In genomic region chr17:13120864-13121263, GRCh38 we compare ENCODE assay signal across 22 cellular contexts.
DNase-seq lines count a peak whose midpoint lies in the region; ATAC-seq, FAIRE-seq and TF ChIP-seq lines count a peak whose summit lies in the region.
"Had no signal": no experiment of that assay in that cellular context is flagged by ENCODE, and none has a peak within 500 bp of the region (broad histone marks: within the 10 kb centered on the region; RNA-seq: fewer than 3 reads in every experiment).

No MANE protein-coding gene starts in this region.

- no peaks in the 10 kb centered on the region for H3K4me1 Mint-ChIP-seq in GM23338
- H3K4me1 Mint-ChIP-seq in Caco-2 (ENCODE audit: low read depth, unreplicated experiment) = no peaks in the 10 kb centered on the region
- H3K4me1 Mint-ChIP-seq: CD14-positive monocyte; CD4-positive, alpha-beta memory T cell had no signal

- no peak overlapping the region for H2AK5ac ChIP-seq in H1 (ENCODE audit: low read depth, low read length)
- no peak overlapping the region for H2AK5ac ChIP-seq in neuronal stem cell (ENCODE audit: low read depth, low read length)

- H3K27ac Mint-ChIP-seq in GM23338 = no peak overlapping the region
- H3K27ac Mint-ChIP-seq in Caco-2 (ENCODE audit: unreplicated experiment) = no peak overlapping the region
- H3K27ac Mint-ChIP-seq: CD14-positive monocyte; CD4-positive, alpha-beta memory T cell had no signal

- no peak for FAIRE-seq in H1 (lab: Jason Lieb, UNC)
- FAIRE-seq: GM12892, GM18507, HTR-8/SVneo, K562 had no signal

- BruUV-seq in Caco-2 (replicated peaks; lab: Mats Ljungman, UMichigan) = no TSS peak

- H3K9me3 ChIP-seq in H1 (ENCODE audit: insufficient read depth in 2 of 2, low read depth in 1 of 2, low read length in 1 of 2) (no peaks in the 10 kb centered on the region), neuronal stem cell (replicated peaks in 1 of 2; ENCODE audit: control insufficient read depth in 2 of 2, insufficient read depth in 1 of 2, low read depth in 1 of 2, low read length in 2 of 2) (peaks cover 0 to 2% of the 10 kb centered on the region in 2 donors), Caco-2 (no peaks in the 10 kb centered on the region)
- H3K9me3 ChIP-seq: BLaER1, HAP-1 had no signal

- no peaks in the 10 kb centered on the region for H4K20me1 ChIP-seq in GM23338 (replicated peaks; ENCODE audit: insufficient read depth)
- H4K20me1 ChIP-seq in H1 (replicated peaks in 1 of 2; ENCODE audit: control insufficient read depth in 1 of 2, insufficient read depth in 2 of 2, low read length in 2 of 2) = no peaks in the 10 kb centered on the region
- H4K20me1 ChIP-seq: BLaER1 had no signal

- POLR2A ChIA-PET in H1 (lab: Charles Lee; ENCODE audit: partially characterized antibody) (no interaction called here), Caco-2 (lab: Charles Lee) (no interaction called here)

- H3K36me3 Mint-ChIP-seq in GM23338 (ENCODE audit: low read depth) (no peaks in the 10 kb centered on the region), Caco-2 (ENCODE audit: insufficient read depth, unreplicated experiment) (no peaks in the 10 kb centered on the region)
- H3K36me3 Mint-ChIP-seq: CD14-positive monocyte; CD4-positive, alpha-beta memory T cell had no signal

- ATAC-seq in GM23338 = no peak
- ATAC-seq: K562 had no signal

- no peak overlapping the region for H3K4me3 ChIP-seq in GM23338
- H3K4me3 ChIP-seq in H1 (ENCODE audit: extremely low read depth in 1 of 4, insufficient read depth in 2 of 4, low read depth in 3 of 4, low read length in 4 of 4) = no peak overlapping the region
- no peak overlapping the region for H3K4me3 ChIP-seq in neuronal stem cell (ENCODE audit: low read length in 2 of 2)
- no peak overlapping the region for H3K4me3 ChIP-seq in coronary artery
- H3K4me3 ChIP-seq in Caco-2 (ENCODE audit: low read depth, low read length) = no peak overlapping the region
- H3K4me3 ChIP-seq: BLaER1, HAP-1, K562 had no signal

- CTCF ChIA-PET in H1 (lab: Charles Lee; ENCODE audit: partially characterized antibody) (no interaction called here), Caco-2 (lab: Charles Lee) (no interaction called here)

- intact Hi-C loops in Caco-2 (cut with micrococcal nuclease; ENCODE audit: unreplicated experiment) = no loop called here

- H2BK12ac ChIP-seq in H1 (ENCODE audit: low read depth, low read length) = no peak overlapping the region
- H2BK12ac ChIP-seq in neuronal stem cell (ENCODE audit: low read length) = no peak overlapping the region

- H3K27me3 ChIP-seq in GM23338 (ENCODE audit: insufficient read depth) (no peaks in the 10 kb centered on the region), H1 (replicated peaks in 1 of 4; ENCODE audit: control insufficient read depth in 3 of 4, extremely low read depth in 1 of 4, insufficient read depth in 3 of 4, low read length in 3 of 4) (no peaks in the 10 kb centered on the region), neuronal stem cell (ENCODE audit: control insufficient read depth in 3 of 3, insufficient read depth in 3 of 3, low read depth in 1 of 3, low read length in 3 of 3) (no peaks in the 10 kb centered on the region), Caco-2 (replicated peaks; ENCODE audit: control insufficient read depth, insufficient read depth, low read length) (no peaks in the 10 kb centered on the region)
- H3K27me3 ChIP-seq: BLaER1 had no signal

- TF ChIP-seq POLR2A in H1 (IDR thresholded peaks at IDR 0.05; ENCODE audit: control extremely low read depth in 1 of 2, low read depth in 2 of 2, low read length in 2 of 2) = no peak

- H4K91ac ChIP-seq in H1 (replicated peaks; ENCODE audit: insufficient read length, low read length) (no peak overlapping the region), neuronal stem cell (ENCODE audit: low read depth, low read length, poor library complexity) (no peak overlapping the region)

- H3K4me3 Mint-ChIP-seq in GM23338 (no peak overlapping the region), Caco-2 (ENCODE audit: unreplicated experiment) (no peak overlapping the region)
- H3K4me3 Mint-ChIP-seq: CD14-positive monocyte; CD4-positive, alpha-beta memory T cell had no signal

- no peak overlapping the region for H4K5ac ChIP-seq in H1 (ENCODE audit: insufficient read length, low read depth, low read length)

- H3K4me1 ChIP-seq in GM23338 (ENCODE audit: insufficient read depth) (no peaks in the 10 kb centered on the region), H1 (replicated peaks in 1 of 4; ENCODE audit: control insufficient read depth in 3 of 4, insufficient read depth in 4 of 4, low read length in 3 of 4) (no peaks in the 10 kb centered on the region), neuronal stem cell (ENCODE audit: control insufficient read depth in 2 of 2, insufficient read depth in 1 of 2, low read depth in 1 of 2, low read length in 2 of 2) (no peaks in the 10 kb centered on the region), Caco-2 (no peaks in the 10 kb centered on the region)
- H3K4me1 ChIP-seq: BLaER1, HAP-1 had no signal

- no peaks in the 10 kb centered on the region for H3K36me3 ChIP-seq in GM23338 (ENCODE audit: insufficient read depth)
- H3K36me3 ChIP-seq in H1 (ENCODE audit: control insufficient read depth in 2 of 4, insufficient read depth in 4 of 4, low read length in 3 of 4) = no peaks in the 10 kb centered on the region
- H3K36me3 ChIP-seq in neuronal stem cell (replicated peaks in 1 of 2; ENCODE audit: control insufficient read depth in 2 of 2, insufficient read depth in 2 of 2, low read length in 2 of 2) = no peaks in the 10 kb centered on the region
- no peaks in the 10 kb centered on the region for H3K36me3 ChIP-seq in Caco-2 (ENCODE audit: control insufficient read depth, insufficient read depth, low read length)
- H3K36me3 ChIP-seq: BLaER1, HAP-1 had no signal

- H2BK5ac ChIP-seq in H1 (ENCODE audit: low read depth, low read length) (no peak overlapping the region), neuronal stem cell (ENCODE audit: low read length) (no peak overlapping the region)

- no peak overlapping the region for H3K9ac ChIP-seq in H1 (replicated peaks in 1 of 4; ENCODE audit: extremely low read depth in 1 of 4, low read depth in 3 of 4, low read length in 3 of 4)
- H3K9ac ChIP-seq in neuronal stem cell (ENCODE audit: low read depth, low read length, poor library complexity) = no peak overlapping the region
- H3K9ac ChIP-seq: BLaER1 had no signal

- H4K8ac ChIP-seq in H1 (ENCODE audit: extremely low read depth, insufficient read depth, low read length) (no peak overlapping the region), neuronal stem cell (ENCODE audit: low read depth, low read length) (no peak overlapping the region)

- H3K14ac ChIP-seq in H1 (ENCODE audit: insufficient read length) (no peak overlapping the region), neuronal stem cell (ENCODE audit: low read length) (no peak overlapping the region)

- H3K23ac ChIP-seq in H1 (ENCODE audit: insufficient read length) (no peak overlapping the region), neuronal stem cell (ENCODE audit: low read depth, low read length, poor library complexity) (no peak overlapping the region)

- H2BK20ac ChIP-seq in H1 (ENCODE audit: low read length) = no peak overlapping the region

- H3K9me2 ChIP-seq in GM23338 (ENCODE audit: insufficient read depth) = peaks cover 3% of the 10 kb centered on the region; the same call in 1 of the 2 replicates

- TF ChIP-seq EP300 in H1 (IDR thresholded peaks at IDR 0.05; ENCODE audit: borderline replicate concordance in 1 of 2, low read depth in 2 of 2, low read length in 2 of 2) = no peak

- WGBS in H1 (ENCODE audit: extremely low coverage in 1 of 2, insufficient coverage in 1 of 2, insufficient read length in 1 of 2, insufficient replicate concordance in 2 of 2, low coverage in 1 of 2, low lambda C conversion rate in 2 of 2, missing lambda C conversion rate in 1 of 2), 2 experiments = 96 to 100% methylated on average over 1 to 7 of the region's 7 CpGs
- 100% methylated on average over 1 of the region's 7 CpGs; no CpG with 5 or more reads in 1 of the 2 donors for WGBS in neuronal stem cell (ENCODE audit: extremely low coverage in 2 of 2, insufficient read length in 2 of 2, insufficient replicate concordance in 1 of 2), 2 donors

- no peak overlapping the region for H3K4ac ChIP-seq in H1 (replicated peaks; ENCODE audit: insufficient read length, low read depth, low read length)
- H3K4ac ChIP-seq in neuronal stem cell (ENCODE audit: low read length) = no peak overlapping the region

- H2AFZ ChIP-seq in GM23338 (peak overlapping the region; percentile 74; the same call in 1 of the 2 replicates), H1 (ENCODE audit: low read length) (peak overlapping the region; percentile 31; the same call in 1 of the 2 replicates), neuronal stem cell (ENCODE audit: low read length) (peak overlapping the region; percentile 61)

- H2BK15ac ChIP-seq in H1 (ENCODE audit: low read length) = no peak overlapping the region
- no peak overlapping the region for H2BK15ac ChIP-seq in neuronal stem cell (ENCODE audit: low read length)

- H3K27me3 Mint-ChIP-seq in GM23338 (ENCODE audit: insufficient read depth, low read depth, poor library complexity) = peaks cover 2% of the 10 kb centered on the region
- no peaks in the 10 kb centered on the region for H3K27me3 Mint-ChIP-seq in Caco-2 (ENCODE audit: insufficient read depth, unreplicated experiment)

- H3K79me2 ChIP-seq in GM23338 (replicated peaks; ENCODE audit: insufficient read depth) (no peaks in the 10 kb centered on the region), H1 (ENCODE audit: control insufficient read depth in 1 of 2, insufficient read depth in 2 of 2, low read length in 2 of 2) (no peaks in the 10 kb centered on the region)

- no peaks in the 10 kb centered on the region for H3F3A ChIP-seq in GM23338 (replicated peaks; ENCODE audit: low read depth)

- H3K18ac ChIP-seq in H1 (ENCODE audit: extremely low read depth, low read length) = no peak overlapping the region
- H3K18ac ChIP-seq in neuronal stem cell (ENCODE audit: low read length) = no peak overlapping the region

- H3K27ac ChIP-seq in GM23338 (ENCODE audit: low read depth) (no peak overlapping the region), H1 (ENCODE audit: low read depth, low read length) (no peak overlapping the region), neuronal stem cell (replicated peaks; ENCODE audit: low read length) (no peak overlapping the region), coronary artery (no peak overlapping the region)
- H3K27ac ChIP-seq: BLaER1 had no signal

- no peaks in the 10 kb centered on the region for H3K79me1 ChIP-seq in H1 (ENCODE audit: low read depth, low read length)
- H3K79me1 ChIP-seq in neuronal stem cell (ENCODE audit: low read depth, low read length) = no peaks in the 10 kb centered on the region

- no peaks in the 10 kb centered on the region for H3K23me2 ChIP-seq in H1 (ENCODE audit: low read depth, low read length)

- H2BK120ac ChIP-seq in H1 (replicated peaks; ENCODE audit: low read depth, low read length) (no peak overlapping the region), neuronal stem cell (ENCODE audit: low read depth, low read length) (no peak overlapping the region)

- DNase-seq in GM23338 (ENCODE audit: low spot score) (no peak), H1 (ENCODE audit: low read depth in 1 of 2, low spot score in 2 of 2) (no peak), myocyte (ENCODE audit: low read depth) (peak; percentile 11), neuronal stem cell (ENCODE audit: low spot score) (no peak), coronary artery (ENCODE audit: low spot score) (no peak), NCI-H69 (lab: John Stamatoyannopoulos, UW) (no peak), inferior parietal cortex (ENCODE audit: extremely low spot score) (no peak), Caco-2 (no peak)
- DNase-seq: 8988T; CD4-positive, alpha-beta memory T cell; DMS 273 treated with DMSO at 0.1 percent for 48 hours; DMS53; DND-41; EL; IMR-90 had no signal

- H3K56ac ChIP-seq in H1 (replicated peaks; ENCODE audit: insufficient read length, low read depth, low read length) = no peak overlapping the region

- H3K4me2 ChIP-seq in GM23338 (no peak overlapping the region), H1 (ENCODE audit: insufficient read depth in 1 of 2, low read depth in 2 of 2, low read length in 2 of 2) (no peak overlapping the region), neuronal stem cell (ENCODE audit: insufficient read depth, low read length, poor library complexity, severe bottlenecking) (no peak overlapping the region)
- H3K4me2 ChIP-seq: BLaER1 had no signal

- no peak for TF ChIP-seq RAD21 in H1 (IDR thresholded peaks at IDR 0.05 in 1 of 2, conservative IDR thresholded peaks at IDR 0.05 in 1 of 2; ENCODE audit: low read depth in 2 of 2, low read length in 2 of 2)

- H3K9me3 Mint-ChIP-seq in GM23338 (no peaks in the 10 kb centered on the region; the same call in 2 of the 3 replicates), Caco-2 (ENCODE audit: unreplicated experiment) (peaks cover 9% of the 10 kb centered on the region)

- TF ChIP-seq CTCF in GM23338 (conservative IDR thresholded peaks at IDR 0.05; ENCODE audit: low read depth in 2 of 2) = no peak
- no peak for TF ChIP-seq CTCF in H1 (IDR thresholded peaks at IDR 0.05; ENCODE audit: control extremely low read depth in 1 of 3, insufficient read depth in 1 of 3, low read depth in 1 of 3, low read length in 3 of 3)
- no peak for TF ChIP-seq CTCF in coronary artery (IDR thresholded peaks at IDR 0.05)
- no peak for TF ChIP-seq CTCF in Caco-2 (IDR thresholded peaks at IDR 0.05; ENCODE audit: insufficient read depth in 1 of 2, low read depth in 1 of 2, low read length in 1 of 2, severe bottlenecking in 1 of 2, unreplicated experiment in 1 of 2)
